8 cellular contexts compared by ENCODE assay signal in genomic region chr6:43021270-43022047, GRCh38.
A peak's percentile ranks its signal among the peaks of the same experiment; 100 is the strongest.
DNase-seq lines count a peak whose midpoint lies in the region; FAIRE-seq and TF ChIP-seq lines count a peak whose summit lies in the region.

RRP36 (plus strand) TSS chr6:43021623; CDS start chr6:43021655, 32 bp downstream.

- peaks cover 37 to 41% of the 10 kb centered on the region in 2 donors for H3K36me3 ChIP-seq in mucosa of rectum (ENCODE audit: control insufficient read depth in 2 of 2, insufficient read depth in 2 of 2, low read length in 2 of 2)

- H3K27me3 ChIP-seq in mucosa of rectum (ENCODE audit: control insufficient read depth in 2 of 2, insufficient read depth in 2 of 2, low read length in 2 of 2): no peaks in the 10 kb centered on the region

- H3K27ac ChIP-seq in mucosa of rectum (ENCODE audit: low read depth in 2 of 2, low read length in 2 of 2): peak within 1 kb of the TSS; percentile 54 to 72

- H3K9me3 ChIP-seq in mucosa of rectum (ENCODE audit: control insufficient read depth in 2 of 2, low read length in 2 of 2): no peaks in the 10 kb centered on the region

- TF ChIP-seq POLR2A in erythroblast (IDR thresholded peaks at IDR 0.05; ENCODE audit: low read length): peak; percentile 65

- peak within 1 kb of the TSS; percentile 73 to 84 for H3K9ac ChIP-seq in mucosa of rectum (ENCODE audit: low read depth in 1 of 2, low read length in 2 of 2)

- H3K4me3 ChIP-seq in mucosa of rectum (ENCODE audit: low read length in 2 of 2): peak within 1 kb of the TSS; percentile 91 to 99

- peaks cover 12 to 13% of the 10 kb centered on the region in 2 donors for H3K4me1 ChIP-seq in mucosa of rectum (ENCODE audit: control insufficient read depth in 2 of 2, insufficient read depth in 2 of 2, low read length in 2 of 2)

- peak; percentile 49 for FAIRE-seq in GM19239 (lab: Jason Lieb, UNC)

- DNase-seq in Ammon's horn (ENCODE audit: low spot score): peak; percentile 79
- DNase-seq in GM19239 (ENCODE audit: insufficient read length, low spot score): peak; percentile 82
- DNase-seq in HS-5 (ENCODE audit: low read depth): peak; percentile 30
- DNase-seq in OCI-M1 (lab: John Stamatoyannopoulos, UW): peak; percentile 90
- peak; percentile 72 for DNase-seq in activated T-cell treated with anti-CD3 and anti-CD28 coated beads, Interleukin-2, amount 50 U/mL, for 1 hour
- DNase-seq in erythroblast (lab: John Stamatoyannopoulos, UW): peak; percentile 73 to 77
- peak; percentile 33 to 39 for DNase-seq in stimulated activated CD8-positive, alpha-beta memory T cell treated with anti-CD3 and anti-CD28 coated beads, Interleukin-4, amount 100 ng/mL, for 4 hours (ENCODE audit: low read depth in 2 of 2, low spot score in 1 of 2)

Comparison
In these comparisons a context has a peak if more than half of its experiments do, and no peak if none do; other contexts are left out.
1. Peak in every context shown above with its lines: DNase-seq, H3K4me3 ChIP-seq and H3K27ac ChIP-seq.
2. DNase-seq: peak in every context shown above with its lines; median percentile 90 in OCI-M1; 82 in GM19239; 79 in Ammon's horn; 75 in erythroblast; 72 in activated T-cell treated with anti-CD3 and anti-CD28 coated beads, Interleukin-2, amount 50 U/mL, for 1 hour; 36 in stimulated activated CD8-positive, alpha-beta memory T cell treated with anti-CD3 and anti-CD28 coated beads, Interleukin-4, amount 100 ng/mL, for 4 hours; 30 in HS-5.